In the genomic region with DNA sequence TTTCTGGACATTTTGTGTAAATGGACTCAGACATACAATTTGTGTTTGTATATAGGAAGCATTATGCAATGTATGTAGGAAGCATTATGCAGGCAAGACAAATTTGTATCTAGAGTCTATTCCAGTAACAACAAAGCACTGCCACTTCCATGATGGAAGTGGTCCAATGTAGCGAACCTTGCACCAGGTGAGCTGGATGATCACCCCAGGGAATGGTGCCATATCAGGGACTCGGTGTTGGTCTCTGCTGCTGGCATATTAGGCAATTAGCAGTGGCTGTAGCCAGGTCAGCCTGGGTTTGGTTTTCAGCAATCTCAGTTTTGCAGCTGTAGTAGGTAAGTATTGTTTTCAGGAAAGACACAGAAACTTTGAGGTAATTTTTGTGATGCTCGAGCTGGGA, we compare ENCODE assay signal across 27 cellular contexts.
"Had no signal": no experiment of that assay in that cellular context is flagged by ENCODE, and none has a peak within 500 bp of the region (broad histone marks: within the 10 kb centered on the region; RNA-seq: fewer than 3 reads in every experiment).

No MANE protein-coding gene starts in this region.

- H3K9me3 ChIP-seq: adrenal gland, ascending aorta, heart right ventricle, lower lobe of right lung, sigmoid colon, tibial artery had no signal

- H3K4me1 ChIP-seq: ascending aorta, neural progenitor cell had no signal

- H3K27ac Mint-ChIP-seq: neural progenitor cell had no signal

- H3K4me1 Mint-ChIP-seq: neural progenitor cell had no signal

- FAIRE-seq: keratinocyte had no signal

- DNase-seq: activated CD4-positive, alpha-beta T cell treated with anti-CD3 and anti-CD28 coated beads, Interleukin-2, amount 50 U/mL, for 1 hour; activated CD4-positive, CD25-positive, alpha-beta regulatory T cell treated with anti-CD3 and anti-CD28 coated beads, Interleukin-2, amount 50 U/mL, for 72 hours; activated effector memory CD4-positive, alpha-beta T cell treated with Interleukin-2 at 50 U/mL for 16 hours; activated naive CD4-positive, alpha-beta T cell treated with anti-CD3 and anti-CD28 coated beads for 36 hours; activated T-cell treated with anti-CD3 and anti-CD28 coated beads for 4 hours; adrenal gland; central memory CD4-positive, alpha-beta T cell; dermis blood vessel endothelial cell; effector CD8-positive, alpha-beta T cell; erythroblast; foreskin fibroblast; heart right ventricle; left colon; lower lobe of right lung; naive thymus-derived CD8-positive, alpha-beta T cell; sigmoid colon; stimulated activated CD4-positive, alpha-beta T cell treated with anti-CD3 and anti-CD28 coated beads, Interleukin-2, amount 100 ng/mL, for 48 hours; stimulated activated CD8-positive, alpha-beta memory T cell treated with anti-CD3 and anti-CD28 coated beads, Interleukin-4, amount 100 ng/mL, for 48 hours; stimulated activated naive B cell treated with anti-CD40 and anti-IgM and Interleukin-4, amounts not matched to agents 10 μg/mL and 1 μg/mL and 100 μg/mL, for 72 hours; SW 1271; T-helper 2 cell; tibial artery; WERI-Rb-1 had no signal

- H3K36me3 ChIP-seq: ascending aorta, neural progenitor cell had no signal

- H3K4me3 Mint-ChIP-seq: activated naive CD4-positive, alpha-beta T cell treated with anti-CD3 and anti-CD28 coated beads for 36 hours; neural progenitor cell; stimulated activated naive B cell treated with anti-CD40 and anti-IgM and Interleukin-4, amounts not matched to agents 10 μg/mL and 1 μg/mL and 100 μg/mL, for 72 hours had no signal

- H3K27ac ChIP-seq: adrenal gland, ascending aorta, heart right ventricle, lower lobe of right lung, neural progenitor cell, sigmoid colon, SK-N-MC, tibial artery, WERI-Rb-1 had no signal

- ATAC-seq: heart right ventricle; lower lobe of right lung; naive thymus-derived CD8-positive, alpha-beta T cell; stimulated activated naive B cell treated with anti-CD40 and anti-IgM and Interleukin-4, amounts not matched to agents 10 μg/mL and 1 μg/mL and 100 μg/mL, for 72 hours had no signal

- H3K4me3 ChIP-seq: adrenal gland, ascending aorta, heart right ventricle, lower lobe of right lung, neural progenitor cell, sigmoid colon, SK-N-MC, tibial artery had no signal

- H3K9me3 Mint-ChIP-seq: activated naive CD4-positive, alpha-beta T cell treated with anti-CD3 and anti-CD28 coated beads for 36 hours; naive thymus-derived CD8-positive, alpha-beta T cell; neural progenitor cell had no signal

- H3K27me3 ChIP-seq: adrenal gland, ascending aorta, heart right ventricle, neural progenitor cell, sigmoid colon, tibial artery had no signal

- H3K27me3 Mint-ChIP-seq: naive thymus-derived CD8-positive, alpha-beta T cell; stimulated activated naive B cell treated with anti-CD40 and anti-IgM and Interleukin-4, amounts not matched to agents 10 μg/mL and 1 μg/mL and 100 μg/mL, for 72 hours had no signal
